Comparison of ENCODE assay signal across 1 cellular context in the genomic region with DNA sequence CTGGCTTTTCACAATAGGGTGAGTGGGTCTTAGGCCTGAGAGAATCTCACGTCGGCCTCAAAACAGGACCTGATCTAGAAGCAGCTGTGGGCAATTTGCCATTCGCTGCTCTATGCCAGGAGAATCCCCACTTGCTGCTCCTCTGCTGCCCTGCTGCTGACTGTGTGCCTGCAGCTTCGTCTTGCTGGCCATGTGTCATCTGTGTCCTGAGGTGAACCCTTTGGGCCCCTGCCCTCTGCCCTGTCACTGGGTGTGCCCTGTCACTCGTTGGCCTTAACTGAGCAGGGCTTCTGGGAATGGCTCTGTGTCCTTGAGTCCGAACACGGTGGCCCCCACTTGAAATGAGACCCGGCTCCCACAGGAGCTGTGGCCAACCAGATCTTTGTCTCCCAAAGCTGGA.
TF ChIP-seq lines count a peak whose summit lies in the region.

No MANE protein-coding gene starts in this region.

TF ChIP-seq in HepG2, 621 proteins besides CTCF, POLR2A, EP300 and RAD21 (continued from another document and continues in another):
- TF ChIP-seq, protein P1, sequence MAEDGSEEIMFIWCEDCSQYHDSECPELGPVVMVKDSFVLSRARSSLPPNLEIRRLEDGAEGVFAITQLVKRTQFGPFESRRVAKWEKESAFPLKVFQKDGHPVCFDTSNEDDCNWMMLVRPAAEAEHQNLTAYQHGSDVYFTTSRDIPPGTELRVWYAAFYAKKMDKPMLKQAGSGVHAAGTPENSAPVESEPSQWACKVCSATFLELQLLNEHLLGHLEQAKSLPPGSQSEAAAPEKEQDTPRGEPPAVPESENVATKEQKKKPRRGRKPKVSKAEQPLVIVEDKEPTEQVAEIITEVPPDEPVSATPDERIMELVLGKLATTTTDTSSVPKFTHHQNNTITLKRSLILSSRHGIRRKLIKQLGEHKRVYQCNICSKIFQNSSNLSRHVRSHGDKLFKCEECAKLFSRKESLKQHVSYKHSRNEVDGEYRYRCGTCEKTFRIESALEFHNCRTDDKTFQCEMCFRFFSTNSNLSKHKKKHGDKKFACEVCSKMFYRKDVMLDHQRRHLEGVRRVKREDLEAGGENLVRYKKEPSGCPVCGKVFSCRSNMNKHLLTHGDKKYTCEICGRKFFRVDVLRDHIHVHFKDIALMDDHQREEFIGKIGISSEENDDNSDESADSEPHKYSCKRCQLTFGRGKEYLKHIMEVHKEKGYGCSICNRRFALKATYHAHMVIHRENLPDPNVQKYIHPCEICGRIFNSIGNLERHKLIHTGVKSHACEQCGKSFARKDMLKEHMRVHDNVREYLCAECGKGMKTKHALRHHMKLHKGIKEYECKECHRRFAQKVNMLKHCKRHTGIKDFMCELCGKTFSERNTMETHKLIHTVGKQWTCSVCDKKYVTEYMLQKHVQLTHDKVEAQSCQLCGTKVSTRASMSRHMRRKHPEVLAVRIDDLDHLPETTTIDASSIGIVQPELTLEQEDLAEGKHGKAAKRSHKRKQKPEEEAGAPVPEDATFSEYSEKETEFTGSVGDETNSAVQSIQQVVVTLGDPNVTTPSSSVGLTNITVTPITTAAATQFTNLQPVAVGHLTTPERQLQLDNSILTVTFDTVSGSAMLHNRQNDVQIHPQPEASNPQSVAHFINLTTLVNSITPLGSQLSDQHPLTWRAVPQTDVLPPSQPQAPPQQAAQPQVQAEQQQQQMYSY (CRISPR knock-in tag; IDR thresholded peaks at IDR 0.05), result no peak
- TF ChIP-seq, protein P2, sequence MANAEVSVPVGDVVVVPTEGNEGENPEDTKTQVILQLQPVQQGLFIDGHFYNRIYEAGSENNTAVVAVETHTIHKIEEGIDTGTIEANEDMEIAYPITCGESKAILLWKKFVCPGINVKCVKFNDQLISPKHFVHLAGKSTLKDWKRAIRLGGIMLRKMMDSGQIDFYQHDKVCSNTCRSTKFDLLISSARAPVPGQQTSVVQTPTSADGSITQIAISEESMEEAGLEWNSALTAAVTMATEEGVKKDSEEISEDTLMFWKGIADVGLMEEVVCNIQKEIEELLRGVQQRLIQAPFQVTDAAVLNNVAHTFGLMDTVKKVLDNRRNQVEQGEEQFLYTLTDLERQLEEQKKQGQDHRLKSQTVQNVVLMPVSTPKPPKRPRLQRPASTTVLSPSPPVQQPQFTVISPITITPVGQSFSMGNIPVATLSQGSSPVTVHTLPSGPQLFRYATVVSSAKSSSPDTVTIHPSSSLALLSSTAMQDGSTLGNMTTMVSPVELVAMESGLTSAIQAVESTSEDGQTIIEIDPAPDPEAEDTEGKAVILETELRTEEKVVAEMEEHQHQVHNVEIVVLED (CRISPR knock-in tag; IDR thresholded peaks at IDR 0.05; ENCODE audit: borderline replicate concordance), result no peak
- peak; percentile 84 for TF ChIP-seq JUND (CRISPR knock-in tag; IDR thresholded peaks at IDR 0.05)
- TF ChIP-seq KDM4B (CRISPR knock-in tag; IDR thresholded peaks at IDR 0.05), result no peak
- no peak for TF ChIP-seq KLF13 (CRISPR knock-in tag; IDR thresholded peaks at IDR 0.05)
- TF ChIP-seq NFKB2 (CRISPR knock-in tag; IDR thresholded peaks at IDR 0.05; ENCODE audit: borderline replicate concordance), result 0 out of 2 replicates have a peak, but pooled peaks have one; percentile 39
- TF ChIP-seq, protein P3, sequence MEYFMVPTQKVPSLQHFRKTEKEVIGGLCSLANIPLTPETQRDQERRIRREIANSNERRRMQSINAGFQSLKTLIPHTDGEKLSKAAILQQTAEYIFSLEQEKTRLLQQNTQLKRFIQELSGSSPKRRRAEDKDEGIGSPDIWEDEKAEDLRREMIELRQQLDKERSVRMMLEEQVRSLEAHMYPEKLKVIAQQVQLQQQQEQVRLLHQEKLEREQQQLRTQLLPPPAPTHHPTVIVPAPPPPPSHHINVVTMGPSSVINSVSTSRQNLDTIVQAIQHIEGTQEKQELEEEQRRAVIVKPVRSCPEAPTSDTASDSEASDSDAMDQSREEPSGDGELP (IDR thresholded peaks at IDR 0.05; ENCODE audit: borderline replicate concordance, low read depth), result peak; percentile 41; the same call in 1 of the 2 replicates
- TF ChIP-seq CREB1 (IDR thresholded peaks at IDR 0.05), result no peak
- 0 out of 2 replicates have a peak, but pooled peaks have one; percentile 35 for TF ChIP-seq CREB1 (CRISPR knock-in tag; IDR thresholded peaks at IDR 0.05)
- peak; percentile 69 for TF ChIP-seq SALL1 (CRISPR knock-in tag; IDR thresholded peaks at IDR 0.05)
- 0 out of 2 replicates have a peak, but pooled peaks have one; percentile 56 for TF ChIP-seq MEIS1 (CRISPR knock-in tag; IDR thresholded peaks at IDR 0.05; ENCODE audit: borderline replicate concordance)
- TF ChIP-seq GATAD2A (CRISPR knock-in tag; IDR thresholded peaks at IDR 0.05), result peak; percentile 46; the same call in 1 of the 2 replicates
- peak; percentile 65 for TF ChIP-seq FOSL2 (CRISPR knock-in tag; IDR thresholded peaks at IDR 0.05)
- peak; percentile 88; the same call in 1 of the 3 replicates for TF ChIP-seq MXI1 (IDR thresholded peaks at IDR 0.05; ENCODE audit: borderline replicate concordance, low read depth, low read length)
- TF ChIP-seq ERF (CRISPR knock-in tag; IDR thresholded peaks at IDR 0.05), result 0 out of 2 replicates have a peak, but pooled peaks have one; percentile 35
- 0 out of 4 replicates have a peak, but pooled peaks of 1 of the 2 experiments have one; percentile 1 for TF ChIP-seq KLF16 (CRISPR knock-in tag; IDR thresholded peaks at IDR 0.05)
- no peak for TF ChIP-seq ZNF564 (CRISPR knock-in tag; IDR thresholded peaks at IDR 0.05)
- TF ChIP-seq SMAD9 (CRISPR knock-in tag; IDR thresholded peaks at IDR 0.05), result no peak
- peak; percentile 76; the same call in 1 of the 2 replicates for TF ChIP-seq MYC (CRISPR knock-in tag; IDR thresholded peaks at IDR 0.05; ENCODE audit: borderline replicate concordance)
- peak; percentile 79 for TF ChIP-seq RARA (CRISPR knock-in tag; IDR thresholded peaks at IDR 0.05)
- peak; percentile 68 for TF ChIP-seq HNF4A (CRISPR knock-in tag; IDR thresholded peaks at IDR 0.05)
- 0 out of 2 replicates have a peak, but pooled peaks have one; percentile 21 for TF ChIP-seq DMAP1 (CRISPR knock-in tag; IDR thresholded peaks at IDR 0.05)
- TF ChIP-seq HOXA3 (CRISPR knock-in tag; IDR thresholded peaks at IDR 0.05), result peak; percentile 39; the same call in 1 of the 2 replicates
- peak; percentile 24; the same call in 1 of the 2 replicates for TF ChIP-seq ESRRA (CRISPR knock-in tag; IDR thresholded peaks at IDR 0.05; ENCODE audit: low read depth)
- peak; percentile 51; the same call in 1 of the 2 replicates for TF ChIP-seq ZNF317 (CRISPR knock-in tag; IDR thresholded peaks at IDR 0.05)
- peak; percentile 72 for TF ChIP-seq NR2F2 (IDR thresholded peaks at IDR 0.05; ENCODE audit: borderline replicate concordance, low read depth)
- TF ChIP-seq ZNF772 (CRISPR knock-in tag; IDR thresholded peaks at IDR 0.05), result 0 out of 2 replicates have a peak, but pooled peaks have one; percentile 22
- TF ChIP-seq ZNF788 (CRISPR knock-in tag; IDR thresholded peaks at IDR 0.05; ENCODE audit: borderline replicate concordance), result 0 out of 2 replicates have a peak, but pooled peaks have one; percentile 62
- no peak for TF ChIP-seq ZFP37 (CRISPR knock-in tag; IDR thresholded peaks at IDR 0.05; ENCODE audit: borderline replicate concordance)
- TF ChIP-seq, protein P4, sequence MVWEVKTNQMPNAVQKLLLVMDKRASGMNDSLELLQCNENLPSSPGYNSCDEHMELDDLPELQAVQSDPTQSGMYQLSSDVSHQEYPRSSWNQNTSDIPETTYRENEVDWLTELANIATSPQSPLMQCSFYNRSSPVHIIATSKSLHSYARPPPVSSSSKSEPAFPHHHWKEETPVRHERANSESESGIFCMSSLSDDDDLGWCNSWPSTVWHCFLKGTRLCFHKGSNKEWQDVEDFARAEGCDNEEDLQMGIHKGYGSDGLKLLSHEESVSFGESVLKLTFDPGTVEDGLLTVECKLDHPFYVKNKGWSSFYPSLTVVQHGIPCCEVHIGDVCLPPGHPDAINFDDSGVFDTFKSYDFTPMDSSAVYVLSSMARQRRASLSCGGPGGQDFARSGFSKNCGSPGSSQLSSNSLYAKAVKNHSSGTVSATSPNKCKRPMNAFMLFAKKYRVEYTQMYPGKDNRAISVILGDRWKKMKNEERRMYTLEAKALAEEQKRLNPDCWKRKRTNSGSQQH (CRISPR knock-in tag; IDR thresholded peaks at IDR 0.05; ENCODE audit: low read depth), result peak; percentile 75; the same call in 1 of the 2 replicates
- TF ChIP-seq ZNF30 (CRISPR knock-in tag; IDR thresholded peaks at IDR 0.05), result no peak
- TF ChIP-seq, protein P5, sequence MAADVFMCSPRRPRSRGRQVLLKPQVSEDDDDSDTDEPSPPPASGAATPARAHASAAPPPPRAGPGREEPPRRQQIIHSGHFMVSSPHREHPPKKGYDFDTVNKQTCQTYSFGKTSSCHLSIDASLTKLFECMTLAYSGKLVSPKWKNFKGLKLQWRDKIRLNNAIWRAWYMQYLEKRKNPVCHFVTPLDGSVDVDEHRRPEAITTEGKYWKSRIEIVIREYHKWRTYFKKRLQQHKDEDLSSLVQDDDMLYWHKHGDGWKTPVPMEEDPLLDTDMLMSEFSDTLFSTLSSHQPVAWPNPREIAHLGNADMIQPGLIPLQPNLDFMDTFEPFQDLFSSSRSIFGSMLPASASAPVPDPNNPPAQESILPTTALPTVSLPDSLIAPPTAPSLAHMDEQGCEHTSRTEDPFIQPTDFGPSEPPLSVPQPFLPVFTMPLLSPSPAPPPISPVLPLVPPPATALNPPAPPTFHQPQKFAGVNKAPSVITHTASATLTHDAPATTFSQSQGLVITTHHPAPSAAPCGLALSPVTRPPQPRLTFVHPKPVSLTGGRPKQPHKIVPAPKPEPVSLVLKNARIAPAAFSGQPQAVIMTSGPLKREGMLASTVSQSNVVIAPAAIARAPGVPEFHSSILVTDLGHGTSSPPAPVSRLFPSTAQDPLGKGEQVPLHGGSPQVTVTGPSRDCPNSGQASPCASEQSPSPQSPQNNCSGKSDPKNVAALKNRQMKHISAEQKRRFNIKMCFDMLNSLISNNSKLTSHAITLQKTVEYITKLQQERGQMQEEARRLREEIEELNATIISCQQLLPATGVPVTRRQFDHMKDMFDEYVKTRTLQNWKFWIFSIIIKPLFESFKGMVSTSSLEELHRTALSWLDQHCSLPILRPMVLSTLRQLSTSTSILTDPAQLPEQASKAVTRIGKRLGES (CRISPR knock-in tag; IDR thresholded peaks at IDR 0.05; ENCODE audit: borderline replicate concordance), result no peak
- TF ChIP-seq RXRB (CRISPR knock-in tag; IDR thresholded peaks at IDR 0.05; ENCODE audit: borderline replicate concordance), result peak; percentile 99
- no peak for TF ChIP-seq ZBTB1 (CRISPR knock-in tag; IDR thresholded peaks at IDR 0.05; ENCODE audit: borderline replicate concordance)
- TF ChIP-seq ZKSCAN1 (IDR thresholded peaks at IDR 0.05; ENCODE audit: low read length), result peak; percentile 63; the same call in 1 of the 2 replicates
- peak; percentile 66; the same call in 1 of the 2 replicates for TF ChIP-seq MED1 (CRISPR knock-in tag; IDR thresholded peaks at IDR 0.05)
- no peak for TF ChIP-seq LCORL (IDR thresholded peaks at IDR 0.05)
- peak; percentile 48 for TF ChIP-seq LCORL (CRISPR knock-in tag; IDR thresholded peaks at IDR 0.05)
- peak; percentile 70 for TF ChIP-seq NCOA2 (CRISPR knock-in tag; IDR thresholded peaks at IDR 0.05)
- TF ChIP-seq ZNF605 (CRISPR knock-in tag; IDR thresholded peaks at IDR 0.05), result no peak
- TF ChIP-seq FOXC1 (CRISPR knock-in tag; IDR thresholded peaks at IDR 0.05; ENCODE audit: borderline replicate concordance), result 0 out of 2 replicates have a peak, but pooled peaks have one; percentile 25
- peak; percentile 76 to 83 for TF ChIP-seq NR2F1 (CRISPR knock-in tag; IDR thresholded peaks at IDR 0.05)
- no peak for TF ChIP-seq BHLHE40 (IDR thresholded peaks at IDR 0.05; ENCODE audit: low read length)
- peak; percentile 46; the same call in 1 of the 2 replicates for TF ChIP-seq MXD4 (CRISPR knock-in tag; IDR thresholded peaks at IDR 0.05)
- TF ChIP-seq HNF4G (IDR thresholded peaks at IDR 0.05; ENCODE audit: borderline replicate concordance, low read depth, low read length), result 0 out of 2 replicates have a peak, but pooled peaks have one; percentile 12
- TF ChIP-seq HNF4G (CRISPR knock-in tag; IDR thresholded peaks at IDR 0.05; ENCODE audit: borderline replicate concordance, low read depth), result no peak
